In genomic region chrX:1202251-1202650, GRCh38 we compare ENCODE assay signal across 20 cellular contexts. TPM values are rescaled to one million over a fixed set of nuclear protein-coding genes. Genes with fewer than 3 reads are reported as not detected.
DNase-seq lines count a peak whose midpoint lies in the region; ATAC-seq and TF ChIP-seq lines count a peak whose summit lies in the region.
"Had no signal": no experiment of that assay in that cellular context is flagged by ENCODE, and none has a peak within 500 bp of the region (broad histone marks: within the 10 kb centered on the region; RNA-seq: fewer than 3 reads in every experiment).

No MANE protein-coding gene starts in this region.

- DNase-seq in cardiac septum (ENCODE audit: low spot score): peak; percentile 53
- DNase-seq in heart right ventricle: no peak
- peak; percentile 33 for DNase-seq in islet precursor cell
- peak; percentile 72 for DNase-seq in posterior vena cava (ENCODE audit: low spot score)
- no peak for DNase-seq in T-helper 9 cell
- DNase-seq: CD4-positive, alpha-beta T cell; COR-L47; DMS79; H7; Karpas-422; MV-4-11; NCI-H1105 treated with DMSO at 0.1 percent for 48 hours; NCI-H2029 treated with DMSO at 0.1 percent for 48 hours; NCI-H226; NCI-H510A treated with DMSO at 0.1 percent for 48 hours; NCI-H748 treated with DMSO at 0.1 percent for 48 hours had no signal

- H3K27me3 ChIP-seq in heart right ventricle: no peaks in the 10 kb centered on the region
- H3K27me3 ChIP-seq: BLaER1 had no signal

- no peaks in the 10 kb centered on the region for H3K36me3 ChIP-seq in heart right ventricle
- H3K36me3 ChIP-seq: BLaER1 had no signal

- TF ChIP-seq CTCF in heart right ventricle (IDR thresholded peaks at IDR 0.05): no peak

- H3K9me3 ChIP-seq in heart right ventricle: no peaks in the 10 kb centered on the region
- H3K9me3 ChIP-seq: BLaER1 had no signal

- 86 to 88% methylated on average over 21 of the region's 21 CpGs for WGBS in heart right ventricle, 2 donors

- ATAC-seq in heart right ventricle: no peak
- no peak for ATAC-seq in HG03565 (IDR thresholded peaks at IDR 0.05; ENCODE audit: unreplicated experiment)
- no peak for ATAC-seq in HG02970 (IDR thresholded peaks at IDR 0.05; ENCODE audit: low FRiP score, unreplicated experiment)
- ATAC-seq: Panc1 had no signal

- peaks cover 0 to 19% (median 12%) of the 10 kb centered on the region in 9 donors for H3K4me1 ChIP-seq in heart right ventricle

- no peak overlapping the region for H3K27ac ChIP-seq in heart right ventricle
- H3K27ac ChIP-seq: BLaER1 had no signal

- intact Hi-C loops in cardiac septum (cut with DNase I): no loop called here
- intact Hi-C loops in heart right ventricle (cut with DNase I): no loop called here
- intact Hi-C loops in posterior vena cava (cut with DNase I): no loop called here

- H3K4me3 ChIP-seq in heart right ventricle: no peak overlapping the region
- H3K4me3 ChIP-seq: BLaER1 had no signal

RNA-seq across cellular contexts. Expression of gene CRLF2, which starts 10.2 kb away (rescaled TPM):
- total RNA-seq in cardiac septum (not detected), heart right ventricle (under 1 TPM in 4 of 10 donors, not detected in 6; 0.14 to 0.51 (median 0.39) TPM), posterior vena cava (1 to 10 TPM in 1 of 2 donors, under 1 TPM in 1; 0.33 to 1.1 TPM)
- polyA plus RNA-seq in heart right ventricle: under 1 TPM in 1 of 2 donors, not detected in 1; 0.07 TPM
- total RNA-seq: H7 had no signal

Comparison
In these comparisons a context has a peak if more than half of its experiments do, and no peak if none do; other contexts are left out.
1. DNase-seq: peak in cardiac septum (single experiment), islet precursor cell (single experiment) and posterior vena cava (single experiment); none in heart right ventricle (0 of 2) and T-helper 9 cell (single experiment).